8 cellular contexts compared by ENCODE assay signal in genomic region chr11:57778318-57779037, GRCh38. TPM values are rescaled to one million over a fixed set of nuclear protein-coding genes. Genes with fewer than 3 reads are reported as not detected.
A peak's percentile ranks its signal among the peaks of the same experiment; 100 is the strongest.
DNase-seq lines count a peak whose midpoint lies in the region; ATAC-seq and TF ChIP-seq lines count a peak whose summit lies in the region.

No MANE protein-coding gene starts in this region.

- no peaks in the 10 kb centered on the region for H3K36me3 ChIP-seq in left ventricle myocardium inferior
- H3K36me3 ChIP-seq in prostate gland: no peaks in the 10 kb centered on the region

- H3K27me3 ChIP-seq in left ventricle myocardium inferior (ENCODE audit: low read depth) (no peaks in the 10 kb centered on the region), prostate gland (replicated peaks; ENCODE audit: insufficient read depth) (no peaks in the 10 kb centered on the region)

- no peaks in the 10 kb centered on the region for H3K27me3 Mint-ChIP-seq in activated naive CD4-positive, alpha-beta T cell treated with anti-CD3 and anti-CD28 coated beads for 36 hours (ENCODE audit: low read depth)

- no peak overlapping the region for H3K4me3 Mint-ChIP-seq in activated naive CD4-positive, alpha-beta T cell treated with anti-CD3 and anti-CD28 coated beads for 36 hours

- no peaks in the 10 kb centered on the region for H3K36me3 Mint-ChIP-seq in activated naive CD4-positive, alpha-beta T cell treated with anti-CD3 and anti-CD28 coated beads for 36 hours (ENCODE audit: low read depth)

- intact Hi-C loops in left ventricle myocardium inferior (cut with micrococcal nuclease): no loop called here
- intact Hi-C loops in prostate gland (cut with DNase I): no loop called here
- intact Hi-C loops in activated naive CD4-positive, alpha-beta T cell treated with anti-CD3 and anti-CD28 coated beads for 36 hours (cut with micrococcal nuclease): no loop called here

- H3K9me3 ChIP-seq in left ventricle myocardium inferior (replicated peaks): no peaks in the 10 kb centered on the region
- H3K9me3 ChIP-seq in prostate gland: no peaks in the 10 kb centered on the region

- H3K9me3 Mint-ChIP-seq in activated naive CD4-positive, alpha-beta T cell treated with anti-CD3 and anti-CD28 coated beads for 36 hours: no peaks in the 10 kb centered on the region

- DNase-seq in Ammon's horn (ENCODE audit: low spot score) (peak; percentile 86), HuH-7.5 (ENCODE audit: low spot score) (peak; percentile 92), amygdala (lab: John Stamatoyannopoulos, UW) (peak in 54 of 56 donors; percentile 22 to 87 (median 62)), left ventricle myocardium inferior (peak; percentile 92), prostate gland (ENCODE audit: low spot score) (peak; percentile 91)
- DNase-seq in activated naive CD4-positive, alpha-beta T cell treated with anti-CD3 and anti-CD28 coated beads for 36 hours: no peak

- TF ChIP-seq CTCF in left ventricle myocardium inferior (IDR thresholded peaks at IDR 0.05; ENCODE audit: borderline replicate concordance): no peak
- no peak for TF ChIP-seq CTCF in prostate gland (IDR thresholded peaks at IDR 0.05)

- H3K27ac Mint-ChIP-seq in activated naive CD4-positive, alpha-beta T cell treated with anti-CD3 and anti-CD28 coated beads for 36 hours: no peak overlapping the region

- H3K4me1 Mint-ChIP-seq in activated naive CD4-positive, alpha-beta T cell treated with anti-CD3 and anti-CD28 coated beads for 36 hours (ENCODE audit: low read depth): peaks cover 25% of the 10 kb centered on the region

- ATAC-seq in HG02623 (IDR thresholded peaks at IDR 0.05; ENCODE audit: unreplicated experiment): no peak
- no peak for ATAC-seq in GM21529 (IDR thresholded peaks at IDR 0.05; ENCODE audit: unreplicated experiment)

- TF ChIP-seq POLR2A in prostate gland (IDR thresholded peaks at IDR 0.05): no peak

- WGBS in prostate gland: 7% methylated on average over 6 of the region's 6 CpGs

- H3K4me1 ChIP-seq in left ventricle myocardium inferior (peaks cover 100% of the 10 kb centered on the region), prostate gland (replicated peaks) (peaks cover 56% of the 10 kb centered on the region)

- CTCF ChIA-PET in activated naive CD4-positive, alpha-beta T cell treated with anti-CD3 and anti-CD28 coated beads for 36 hours (lab: Charles Lee): interaction anchor here (0.6 to 1.6 kb wide), 4 partner anchors 19 to 746 kb away, joined by 3 to 11 read pairs (median 3); no protein-coding TSS in a partner anchor

- H3K4me3 ChIP-seq in left ventricle myocardium inferior: peak overlapping the region; percentile 54
- peak overlapping the region in 1 of 2 donors; percentile 3 for H3K4me3 ChIP-seq in prostate gland

- H3K27ac ChIP-seq in left ventricle myocardium inferior (replicated peaks) (peak overlapping the region; percentile 97), prostate gland (peak overlapping the region; percentile 80 to 87)

RNA-seq across cellular contexts. Expression of gene CTNND1, which starts 16.9 kb away (rescaled TPM):
- total RNA-seq in left ventricle myocardium inferior: 58.9 TPM
- total RNA-seq in prostate gland: 100 to 1,000 TPM; 189 to 223 TPM
- 1 to 10 TPM; 5.5 to 8.5 TPM for total RNA-seq in activated naive CD4-positive, alpha-beta T cell treated with anti-CD3 and anti-CD28 coated beads for 36 hours

RNA-seq across cellular contexts. Expression of gene BTBD18, which starts 26.9 kb away (rescaled TPM):
- not detected for total RNA-seq in left ventricle myocardium inferior
- 1 to 10 TPM in 1 of 2 donors, not detected in 1; 1.0 TPM for total RNA-seq in prostate gland
- total RNA-seq in activated naive CD4-positive, alpha-beta T cell treated with anti-CD3 and anti-CD28 coated beads for 36 hours: not detected

RNA-seq across cellular contexts. Expression of gene SELENOH, which starts 37.2 kb away (rescaled TPM):
- 78.8 TPM for total RNA-seq in left ventricle myocardium inferior
- 100 to 1,000 TPM; 181 to 334 TPM for total RNA-seq in prostate gland
- total RNA-seq in activated naive CD4-positive, alpha-beta T cell treated with anti-CD3 and anti-CD28 coated beads for 36 hours: 100 to 1,000 TPM; 249 to 282 TPM
